ENCODE assay signal across 24 cellular contexts in the genomic region with DNA sequence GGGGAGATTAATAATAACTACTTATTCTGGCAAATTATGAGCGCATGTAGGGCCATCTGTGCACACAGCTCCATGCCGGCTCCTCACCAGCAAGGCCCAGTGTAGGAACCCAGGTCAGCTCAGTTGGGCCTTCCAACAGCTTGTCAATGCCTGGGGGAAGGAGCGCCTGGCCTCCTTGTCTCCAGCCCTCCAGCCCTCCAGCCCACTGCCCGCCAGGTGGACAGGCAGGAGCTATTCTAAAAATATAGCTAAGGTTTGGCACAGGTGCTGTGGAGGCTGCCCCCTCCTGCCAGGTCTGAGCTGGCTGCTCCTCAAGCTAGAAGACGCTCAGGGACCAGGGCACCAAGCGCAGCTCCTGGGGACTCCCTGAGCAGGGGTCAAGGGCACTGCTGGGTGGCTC.
"Had no signal": no experiment of that assay in that cellular context is flagged by ENCODE, and none has a peak within 500 bp of the region (broad histone marks: within the 10 kb centered on the region; RNA-seq: fewer than 3 reads in every experiment).

No MANE protein-coding gene starts in this region.

- DNase-seq: IMR-90, Karpas-422, KG1, MG63, NCI-H1092, NCI-H1105 treated with DMSO at 0.1 percent for 48 hours, NCI-H1417 treated with DMSO at 0.1 percent for 48 hours, NCI-H187, NCI-H2029, NCI-H2081 treated with DMSO at 0.1 percent for 48 hours, NCI-H2171, NCI-H226, NCI-H446, NCI-H510A, NCI-H524 treated with DMSO at 0.1 percent for 48 hours, NCI-H69, NCI-H774, PC-3, Peyer's patch, SHP77 treated with DMSO at 0.1 percent for 48 hours, SJCRH30 had no signal

- H3K4me3 ChIP-seq: MG63, Peyer's patch, SJCRH30 had no signal

- H3K9me3 ChIP-seq: MG63, Peyer's patch, SJCRH30 had no signal

- H3K4me1 ChIP-seq: Peyer's patch, SJCRH30 had no signal

- H3K27ac ChIP-seq: Peyer's patch, SJCRH30 had no signal

- ATAC-seq: HepG2, PC-3, Right ventricle myocardium inferior, SK-N-SH treated with all-trans-retinoic acid at 6 μM for 48 hours had no signal

- H3K36me3 ChIP-seq: MG63, Peyer's patch, SJCRH30 had no signal

- H3K27me3 ChIP-seq: MG63, Peyer's patch had no signal
